1 cellular context compared by ENCODE assay signal in genomic region chr19:383040-383439, GRCh38.
TF ChIP-seq lines count a peak whose summit lies in the region.

No MANE protein-coding gene starts in this region.

TF ChIP-seq in K562, 482 proteins besides CTCF, POLR2A, EP300 and RAD21:
- TF ChIP-seq PRDM10 (IDR thresholded peaks at IDR 0.05; ENCODE audit: partially characterized antibody): peak; percentile 94
- no peak for TF ChIP-seq CREB5 (CRISPR knock-in tag; IDR thresholded peaks at IDR 0.05)
- TF ChIP-seq BCL6 (CRISPR knock-in tag; IDR thresholded peaks at IDR 0.05): no peak
- peak; percentile 92 for TF ChIP-seq ZNF12 (CRISPR knock-in tag; IDR thresholded peaks at IDR 0.05)
- no peak for TF ChIP-seq HMBOX1 (IDR thresholded peaks at IDR 0.05)
- TF ChIP-seq MEF2D (tag; conservative IDR thresholded peaks at IDR 0.05; ENCODE audit: low read depth): no peak
- no peak for TF ChIP-seq CUX1 (CRISPR knock-in tag; IDR thresholded peaks at IDR 0.05)
- 0 out of 2 replicates have a peak, but pooled peaks have one; percentile 22 for TF ChIP-seq MTA3 (IDR thresholded peaks at IDR 0.05; ENCODE audit: borderline replicate concordance)
- TF ChIP-seq CREB1 (IDR thresholded peaks at IDR 0.05): peak; percentile 86
- TF ChIP-seq CREB1 (CRISPR knock-in tag; IDR thresholded peaks at IDR 0.05): peak; percentile 83
- TF ChIP-seq DDX20 (tag; IDR thresholded peaks at IDR 0.05; ENCODE audit: low read depth): no peak
- TF ChIP-seq, protein P1, sequence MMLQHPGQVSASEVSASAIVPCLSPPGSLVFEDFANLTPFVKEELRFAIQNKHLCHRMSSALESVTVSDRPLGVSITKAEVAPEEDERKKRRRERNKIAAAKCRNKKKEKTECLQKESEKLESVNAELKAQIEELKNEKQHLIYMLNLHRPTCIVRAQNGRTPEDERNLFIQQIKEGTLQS (IDR thresholded peaks at IDR 0.05): peak; percentile 28; the same call in 1 of the 2 replicates
- TF ChIP-seq, protein P1 (CRISPR knock-in tag; conservative IDR thresholded peaks at IDR 0.05): no peak
- no peak for TF ChIP-seq ZNF274 (IDR thresholded peaks at IDR 0.05; ENCODE audit: borderline replicate concordance, low read depth, low read length)
- TF ChIP-seq TCF7L2 (IDR thresholded peaks at IDR 0.05; ENCODE audit: low read depth, low read length): no peak
- TF ChIP-seq, protein P2, sequence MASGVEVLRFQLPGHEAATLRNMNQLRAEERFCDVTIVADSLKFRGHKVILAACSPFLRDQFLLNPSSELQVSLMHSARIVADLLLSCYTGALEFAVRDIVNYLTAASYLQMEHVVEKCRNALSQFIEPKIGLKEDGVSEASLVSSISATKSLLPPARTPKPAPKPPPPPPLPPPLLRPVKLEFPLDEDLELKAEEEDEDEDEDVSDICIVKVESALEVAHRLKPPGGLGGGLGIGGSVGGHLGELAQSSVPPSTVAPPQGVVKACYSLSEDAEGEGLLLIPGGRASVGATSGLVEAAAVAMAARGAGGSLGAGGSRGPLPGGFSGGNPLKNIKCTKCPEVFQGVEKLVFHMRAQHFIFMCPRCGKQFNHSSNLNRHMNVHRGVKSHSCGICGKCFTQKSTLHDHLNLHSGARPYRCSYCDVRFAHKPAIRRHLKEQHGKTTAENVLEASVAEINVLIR (CRISPR knock-in tag; IDR thresholded peaks at IDR 0.05): 0 out of 2 replicates have a peak, but pooled peaks have one; percentile 44
- TF ChIP-seq DACH1 (IDR thresholded peaks at IDR 0.05; ENCODE audit: partially characterized antibody): no peak
- TF ChIP-seq KDM1A (IDR thresholded peaks at IDR 0.05): no peak
- no peak for TF ChIP-seq DMBX1 (CRISPR knock-in tag; IDR thresholded peaks at IDR 0.05; ENCODE audit: borderline replicate concordance)
- TF ChIP-seq, protein P3, sequence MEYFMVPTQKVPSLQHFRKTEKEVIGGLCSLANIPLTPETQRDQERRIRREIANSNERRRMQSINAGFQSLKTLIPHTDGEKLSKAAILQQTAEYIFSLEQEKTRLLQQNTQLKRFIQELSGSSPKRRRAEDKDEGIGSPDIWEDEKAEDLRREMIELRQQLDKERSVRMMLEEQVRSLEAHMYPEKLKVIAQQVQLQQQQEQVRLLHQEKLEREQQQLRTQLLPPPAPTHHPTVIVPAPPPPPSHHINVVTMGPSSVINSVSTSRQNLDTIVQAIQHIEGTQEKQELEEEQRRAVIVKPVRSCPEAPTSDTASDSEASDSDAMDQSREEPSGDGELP (CRISPR knock-in tag; IDR thresholded peaks at IDR 0.05; ENCODE audit: borderline replicate concordance): peak; percentile 24; the same call in 1 of the 2 replicates
- no peak for TF ChIP-seq RNF2 (IDR thresholded peaks at IDR 0.05)
- no peak for TF ChIP-seq ATF1 (CRISPR knock-in tag; IDR thresholded peaks at IDR 0.05)
- peak; percentile 37; the same call in 1 of the 2 replicates for TF ChIP-seq ATF1 (tag; IDR thresholded peaks at IDR 0.05)
- TF ChIP-seq CREM (IDR thresholded peaks at IDR 0.05; ENCODE audit: low read depth): peak; percentile 84
- peak; percentile 27; the same call in 1 of the 2 replicates for TF ChIP-seq ZBTB33 (CRISPR knock-in tag; IDR thresholded peaks at IDR 0.05)
- TF ChIP-seq ZNF277 (CRISPR knock-in tag; IDR thresholded peaks at IDR 0.05; ENCODE audit: borderline replicate concordance): no peak
